18 cellular contexts compared by ENCODE assay signal in the genomic region with DNA sequence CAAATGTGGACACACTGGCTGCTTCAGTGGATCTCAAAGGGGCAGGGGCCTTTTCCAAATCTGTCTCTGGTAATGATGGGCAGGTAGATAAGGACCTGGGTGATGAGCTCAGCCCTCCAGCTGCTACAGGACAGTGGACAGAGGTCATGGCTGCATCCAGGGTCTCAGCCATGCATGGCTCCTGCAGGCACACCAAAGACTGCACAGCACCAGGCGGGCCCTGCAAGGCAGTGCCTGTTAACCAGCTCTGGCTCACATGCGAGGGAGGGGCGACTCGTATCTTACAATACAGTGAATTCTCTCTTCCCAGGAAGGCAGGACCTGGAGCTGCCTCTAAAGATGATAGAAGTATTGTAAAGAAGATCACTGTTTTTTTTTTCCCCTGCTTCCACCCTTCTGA.
"Had no signal": no experiment of that assay in that cellular context is flagged by ENCODE, and none has a peak within 500 bp of the region (broad histone marks: within the 10 kb centered on the region; RNA-seq: fewer than 3 reads in every experiment).

No MANE protein-coding gene starts in this region.

- FAIRE-seq: kidney had no signal

- H3K9me3 ChIP-seq: body of pancreas, gastrocnemius medialis, neutrophil, SJCRH30 had no signal

- H3K4me1 ChIP-seq: body of pancreas, SJCRH30 had no signal

- H3K9me3 Mint-ChIP-seq: activated T-cell treated with anti-CD3 and anti-CD28 coated beads, Interleukin-2, amount 50 U/mL, for 72 hours; mesothelial cell of epicardium had no signal

- H3K4me1 Mint-ChIP-seq: mesothelial cell of epicardium had no signal

- DNase-seq: activated CD4-positive, CD25-positive, alpha-beta regulatory T cell treated with anti-CD3 and anti-CD28 coated beads, Interleukin-2, amount 50 U/mL, for 72 hours; activated gamma-delta T cell treated with Interleukin-2 at 50 U/mL for 16 hours; activated T-cell treated with anti-CD3 and anti-CD28 coated beads, Interleukin-2, amount 50 U/mL, for 72 hours; amniotic stem cell; body of pancreas; central memory CD4-positive, alpha-beta T cell; cortex of kidney; effector memory CD4-positive, alpha-beta T cell; gastrocnemius medialis; kidney; posterior cingulate gyrus; SJCRH30; substantia nigra; T-helper 9 cell; trophoblast cell had no signal

- H3K4me3 Mint-ChIP-seq: activated T-cell treated with anti-CD3 and anti-CD28 coated beads, Interleukin-2, amount 50 U/mL, for 72 hours; mesothelial cell of epicardium had no signal

- H3K27ac Mint-ChIP-seq: activated T-cell treated with anti-CD3 and anti-CD28 coated beads, Interleukin-2, amount 50 U/mL, for 72 hours; mesothelial cell of epicardium had no signal

- ATAC-seq: activated T-cell treated with anti-CD3 and anti-CD28 coated beads, Interleukin-2, amount 50 U/mL, for 72 hours; body of pancreas; gastrocnemius medialis had no signal

- H3K4me2 ChIP-seq: smooth muscle cell had no signal

- H3K27ac ChIP-seq: body of pancreas, gastrocnemius medialis, neutrophil, SJCRH30 had no signal

- H3K27me3 ChIP-seq: body of pancreas, gastrocnemius medialis, neutrophil, SJCRH30 had no signal

- H3K4me3 ChIP-seq: body of pancreas, gastrocnemius medialis, SJCRH30, smooth muscle cell had no signal
